24 cellular contexts compared by ENCODE assay signal in the genomic region with DNA sequence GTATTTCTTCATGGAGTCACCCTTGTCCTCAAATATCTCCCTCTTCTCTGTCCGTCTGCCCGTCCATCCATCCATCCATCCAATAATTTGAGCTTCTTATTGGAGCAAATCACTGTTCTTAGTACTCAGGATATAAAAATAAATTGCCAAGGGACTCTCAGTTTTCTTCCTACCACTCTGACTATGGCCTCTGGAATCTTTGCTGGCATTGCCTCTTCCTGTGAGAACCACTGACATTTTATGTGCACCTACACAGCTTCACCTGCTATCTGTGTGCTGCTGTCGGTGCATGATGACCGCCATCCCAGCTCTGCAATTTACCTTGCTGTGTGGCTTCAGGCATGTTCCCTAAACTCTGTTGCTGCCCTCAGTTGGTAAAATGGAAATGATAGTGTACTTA. TPM values are rescaled to one million over a fixed set of nuclear protein-coding genes. Genes with fewer than 3 reads are reported as not detected.
DNase-seq lines count a peak whose midpoint lies in the region; ATAC-seq and TF ChIP-seq lines count a peak whose summit lies in the region.
"Had no signal": no experiment of that assay in that cellular context is flagged by ENCODE, and none has a peak within 500 bp of the region (broad histone marks: within the 10 kb centered on the region; RNA-seq: fewer than 3 reads in every experiment).

No MANE protein-coding gene starts in this region.

- H3K27ac ChIP-seq in IMR-90 (ENCODE audit: insufficient read depth, low read length), result no peak overlapping the region
- no peak overlapping the region for H3K27ac ChIP-seq in trophoblast cell (ENCODE audit: low read depth, low read length)
- H3K27ac ChIP-seq in psoas muscle, result peak overlapping the region; percentile 10
- H3K27ac ChIP-seq: BLaER1 had no signal

- no peak overlapping the region for H2BK20ac ChIP-seq in IMR-90 (ENCODE audit: low read depth, low read length)

- H3K36me3 ChIP-seq in IMR-90 (ENCODE audit: control insufficient read depth, insufficient read depth, low read length) (peaks cover 12% of the 10 kb centered on the region), trophoblast cell (ENCODE audit: control insufficient read depth in 1 of 2, insufficient read depth in 2 of 2, low read length in 2 of 2) (peaks cover 0 to 6% of the 10 kb centered on the region in 2 experiments), psoas muscle (ENCODE audit: insufficient read depth in 1 of 2, low read depth in 1 of 2) (no peaks in the 10 kb centered on the region)
- H3K36me3 ChIP-seq: BE2C, BLaER1 had no signal

- no peaks in the 10 kb centered on the region for H3K36me3 Mint-ChIP-seq in activated naive CD4-positive, alpha-beta T cell treated with anti-CD3 and anti-CD28 coated beads, Interleukin-2, amount 50 U/mL, for 72 hours
- H3K36me3 Mint-ChIP-seq: CD14-positive monocyte; CD4-positive, alpha-beta memory T cell; CD8-positive, alpha-beta memory T cell had no signal

- no peak overlapping the region for H2BK120ac ChIP-seq in IMR-90 (ENCODE audit: low read depth, low read length)
- no peak overlapping the region for H2BK120ac ChIP-seq in trophoblast cell (ENCODE audit: insufficient read depth, low read length, poor library complexity)

- in situ Hi-C loops in IMR-90 (cut with MboI; ENCODE audit: low sequenced_read_pairs), result no loop called here

- H3K18ac ChIP-seq in IMR-90 (ENCODE audit: low read depth, low read length) (no peak overlapping the region), trophoblast cell (ENCODE audit: low read length) (no peak overlapping the region)

- no peak for TF ChIP-seq CTCF in IMR-90 (conservative IDR thresholded peaks at IDR 0.05; ENCODE audit: low read depth, low read length)
- no peak for TF ChIP-seq CTCF in psoas muscle (IDR thresholded peaks at IDR 0.05)

- H3K9me3 ChIP-seq in IMR-90 (ENCODE audit: control insufficient read depth, insufficient read depth, low read length) (no peaks in the 10 kb centered on the region), trophoblast cell (ENCODE audit: insufficient read depth, low read depth, low read length) (no peaks in the 10 kb centered on the region), psoas muscle (no peaks in the 10 kb centered on the region)
- H3K9me3 ChIP-seq: BE2C, BLaER1 had no signal

- H4K8ac ChIP-seq in IMR-90 (ENCODE audit: low read depth in 2 of 2, low read length in 2 of 2) (no peak overlapping the region), trophoblast cell (ENCODE audit: low read depth, low read length) (no peak overlapping the region)

- no peak overlapping the region for H4K12ac ChIP-seq in trophoblast cell (ENCODE audit: low read depth, low read length)

- H3K9ac ChIP-seq in IMR-90 (ENCODE audit: low read depth, low read length), result no peak overlapping the region
- H3K9ac ChIP-seq in trophoblast cell (ENCODE audit: low read length), result no peak overlapping the region
- H3K9ac ChIP-seq: BLaER1 had no signal

- H4K5ac ChIP-seq in IMR-90 (ENCODE audit: low read depth, low read length), result no peak overlapping the region

- no peak for TF ChIP-seq RAD21 in IMR-90 (IDR thresholded peaks at IDR 0.05; ENCODE audit: low read length)

- intact Hi-C loops in IMR-90 (cut with micrococcal nuclease), result no loop called here
- intact Hi-C loops in psoas muscle (cut with DNase I), result no loop called here

- H2BK5ac ChIP-seq in IMR-90 (ENCODE audit: low read depth, low read length, poor library complexity, severe bottlenecking), result no peak overlapping the region
- H2BK5ac ChIP-seq in trophoblast cell (ENCODE audit: low read depth, low read length, poor library complexity), result no peak overlapping the region

- DNase-seq in IMR-90, result no peak
- DNase-seq in trophoblast cell, result no peak
- no peak for DNase-seq in psoas muscle
- DNase-seq in activated naive CD4-positive, alpha-beta T cell treated with anti-CD3 and anti-CD28 coated beads, Interleukin-2, amount 50 U/mL, for 72 hours (ENCODE audit: low spot score in 2 of 2), result no peak
- DNase-seq in stimulated activated CD8-positive, alpha-beta memory T cell treated with anti-CD3 and anti-CD28 coated beads, Interleukin-4, amount 100 ng/mL, for 48 hours, result no peak
- no peak for DNase-seq in glomerular visceral epithelial cell (ENCODE audit: extremely low spot score)
- DNase-seq: 8988T; ACHN; BE2C; C1 segment of cervical spinal cord; CD4-positive, alpha-beta memory T cell; CD4-positive, CD25-positive, alpha-beta regulatory T cell; CD8-positive, alpha-beta memory T cell; COR-L47; DMS 273 treated with DMSO at 0.1 percent for 48 hours; DMS153; DMS53; DMS79; DND-41; EL; GDM1 had no signal

- H2BK12ac ChIP-seq in trophoblast cell (ENCODE audit: low read length), result no peak overlapping the region

- WGBS in IMR-90 (ENCODE audit: extremely low coverage in 2 of 2, insufficient read length in 1 of 2), 2 experiments, result 100% methylated on average over 1 of the region's 4 CpGs; no CpG with 5 or more reads in 1 of the 2 experiments
- no CpG with 5 or more reads among the region's 4 CpGs for WGBS in trophoblast cell (ENCODE audit: extremely low coverage, insufficient coverage, insufficient read length)
- WGBS in psoas muscle, 3 donors, result 51 to 90% (median 61%) methylated on average over 4 of the region's 4 CpGs

- H3K14ac ChIP-seq in IMR-90 (replicated peaks; ENCODE audit: low read depth, low read length) (0 out of 2 replicates have a peak overlapping the region, but pooled peaks have one; percentile 11), trophoblast cell (ENCODE audit: low read length) (no peak overlapping the region)

- no TSS peak for BruUV-seq in IMR-90 (replicated peaks; lab: Mats Ljungman, UMichigan)

- no peak overlapping the region for H2AK9ac ChIP-seq in IMR-90 (replicated peaks; ENCODE audit: low read depth, low read length, poor library complexity)

- H3K4me1 ChIP-seq in IMR-90 (ENCODE audit: control insufficient read depth, insufficient read depth, low read length) (peaks cover 29% of the 10 kb centered on the region), trophoblast cell (ENCODE audit: control insufficient read depth in 1 of 2, insufficient read depth in 2 of 2, low read length in 2 of 2) (peaks cover 25 to 29% of the 10 kb centered on the region in 2 experiments), psoas muscle (peaks cover 75% of the 10 kb centered on the region)
- H3K4me1 ChIP-seq: BLaER1 had no signal

- H2AFZ ChIP-seq in IMR-90 (replicated peaks; ENCODE audit: low read length, poor library complexity), result no peak overlapping the region
- H2AFZ ChIP-seq in trophoblast cell (ENCODE audit: insufficient read depth, low read length, poor library complexity), result no peak overlapping the region

- peaks cover 34% of the 10 kb centered on the region for H3K79me2 ChIP-seq in trophoblast cell (ENCODE audit: control insufficient read depth, insufficient read depth, low read length, poor library complexity)

- H4K91ac ChIP-seq in IMR-90 (ENCODE audit: insufficient read depth, low read depth, low read length), result no peak overlapping the region
- no peak overlapping the region for H4K91ac ChIP-seq in trophoblast cell (ENCODE audit: low read depth, low read length)

- H3K4me2 ChIP-seq in IMR-90 (ENCODE audit: low read depth, low read length) (no peak overlapping the region), trophoblast cell (ENCODE audit: low read length) (no peak overlapping the region)
- H3K4me2 ChIP-seq: BLaER1 had no signal

- no peak for TF ChIP-seq POLR2A in IMR-90 (IDR thresholded peaks at IDR 0.05; ENCODE audit: low read depth, low read length)

- H3K9me3 Mint-ChIP-seq in activated naive CD4-positive, alpha-beta T cell treated with anti-CD3 and anti-CD28 coated beads, Interleukin-2, amount 50 U/mL, for 72 hours, result no peaks in the 10 kb centered on the region
- H3K9me3 Mint-ChIP-seq: CD14-positive monocyte had no signal

- no peak overlapping the region for H2BK15ac ChIP-seq in IMR-90 (ENCODE audit: low read depth, low read length)

- H3K4me3 ChIP-seq in IMR-90 (ENCODE audit: insufficient read depth, low read depth, low read length), result no peak overlapping the region
- no peak overlapping the region for H3K4me3 ChIP-seq in trophoblast cell (ENCODE audit: low read depth, low read length)
- H3K4me3 ChIP-seq in psoas muscle, result no peak overlapping the region
- H3K4me3 ChIP-seq: BLaER1, GM12878 had no signal

- dilution Hi-C loops in IMR-90 (cut with HindIII; ENCODE audit: low sequenced_read_pairs, unreplicated experiment), result no loop called here

- H3K4ac ChIP-seq in IMR-90 (ENCODE audit: low read depth, low read length) (no peak overlapping the region), trophoblast cell (ENCODE audit: low read depth, low read length) (peak overlapping the region; percentile 65)

- POLR2A ChIA-PET in IMR-90 (lab: Charles Lee; ENCODE audit: unreplicated experiment), result no interaction called here

- CTCF ChIA-PET in IMR-90 (lab: Yijun Ruan, JAX), result no interaction called here

- no peak for ATAC-seq in IMR-90 (ENCODE audit: low read depth)
- ATAC-seq in psoas muscle, result peak; percentile 56 to 77 (median 73)
- no peak for ATAC-seq in activated naive CD4-positive, alpha-beta T cell treated with anti-CD3 and anti-CD28 coated beads, Interleukin-2, amount 50 U/mL, for 72 hours
- ATAC-seq: GM12878 had no signal

- no peaks in the 10 kb centered on the region for H3K27me3 ChIP-seq in IMR-90 (ENCODE audit: control insufficient read depth, insufficient read depth, low read length)
- no peaks in the 10 kb centered on the region for H3K27me3 ChIP-seq in trophoblast cell (ENCODE audit: insufficient read depth, low read length)
- H3K27me3 ChIP-seq in psoas muscle (ENCODE audit: insufficient read depth in 3 of 3, low read length in 2 of 3), result no peaks in the 10 kb centered on the region
- H3K27me3 ChIP-seq: BE2C, BLaER1 had no signal

- H3K27ac Mint-ChIP-seq in activated naive CD4-positive, alpha-beta T cell treated with anti-CD3 and anti-CD28 coated beads, Interleukin-2, amount 50 U/mL, for 72 hours, result no peak overlapping the region
- H3K27ac Mint-ChIP-seq: CD14-positive monocyte; CD4-positive, alpha-beta memory T cell; CD4-positive, CD25-positive, alpha-beta regulatory T cell; CD8-positive, alpha-beta memory T cell had no signal

- no peak overlapping the region for H3K56ac ChIP-seq in IMR-90 (ENCODE audit: extremely low read depth, insufficient read depth, low read length)

- peaks cover 98% of the 10 kb centered on the region for H4K20me1 ChIP-seq in IMR-90 (ENCODE audit: insufficient read depth, low read length)
- H4K20me1 ChIP-seq: BLaER1 had no signal

- H3K23ac ChIP-seq in IMR-90 (ENCODE audit: low read depth, low read length) (peak overlapping the region; percentile 47; the same call in 1 of the 2 replicates), trophoblast cell (ENCODE audit: low read length) (no peak overlapping the region)

- no peak overlapping the region for H2AK5ac ChIP-seq in IMR-90 (ENCODE audit: low read depth, low read length)
- H2AK5ac ChIP-seq in trophoblast cell (ENCODE audit: low read length), result no peak overlapping the region

- H3K79me1 ChIP-seq in IMR-90 (ENCODE audit: low read depth in 1 of 2, low read length in 2 of 2), result peaks cover 41 to 98% of the 10 kb centered on the region in 2 experiments
- H3K79me1 ChIP-seq in trophoblast cell (ENCODE audit: low read length), result peaks cover 11% of the 10 kb centered on the region

- peaks cover 58% of the 10 kb centered on the region for H3K9me1 ChIP-seq in IMR-90 (ENCODE audit: insufficient read depth, low read length)

RNA-seq across cellular contexts. Expression of a gene that starts 37.9 kb away (rescaled TPM):
- total RNA-seq in IMR-90 (2012; rRNA removed), result 69.2 and 95.5 TPM in 2 replicates
- 45.4 and 51.8 TPM in 2 replicates for polyA plus RNA-seq in IMR-90 (2012; rRNA removed)
- polyA plus RNA-seq in IMR-90 (2012; cell fraction: cytosol; rRNA removed), result 15.4 and 16.1 TPM in 2 replicates
- 38.7 and 130 TPM in 2 replicates for polyA plus RNA-seq in IMR-90 (2012; cell fraction: nucleus; rRNA removed; ENCODE audit: low replicate concordance)
- 102 and 105 TPM in 2 replicates for polyA plus RNA-seq in trophoblast cell (2013)
- 100 to 1,000 TPM; 111 to 178 (median 141) TPM for total RNA-seq in psoas muscle
- 100 to 1,000 TPM in 1 of 3 donors, 10 to 100 TPM in 2; 11.3 to 112 (median 19.6) TPM for polyA plus RNA-seq in psoas muscle
- under 1 TPM; 0.14 to 0.18 TPM for total RNA-seq in activated naive CD4-positive, alpha-beta T cell treated with anti-CD3 and anti-CD28 coated beads, Interleukin-2, amount 50 U/mL, for 72 hours
- polyA plus RNA-seq: CD14-positive monocyte; CD4-positive, CD25-positive, alpha-beta regulatory T cell; CD8-positive, alpha-beta memory T cell had no signal

Comparison
In these comparisons a context has a peak if more than half of its experiments do, and no peak if none do; other contexts are left out.
1. ATAC-seq: peak in psoas muscle (4 of 4); none in IMR-90 (single experiment) and activated naive CD4-positive, alpha-beta T cell treated with anti-CD3 and anti-CD28 coated beads, Interleukin-2, amount 50 U/mL, for 72 hours (0 of 2).
2. RNA of a gene that starts 37.9 kb away (total RNA-seq): 111 to 178 TPM in psoas muscle and 69.2 to 95.5 TPM in IMR-90; 0.14 to 0.18 TPM in activated naive CD4-positive, alpha-beta T cell treated with anti-CD3 and anti-CD28 coated beads, Interleukin-2, amount 50 U/mL, for 72 hours; every median in the first group is over 10 times any median in the second.